Comparison of ENCODE assay signal across 1 cellular context in the genomic region with DNA sequence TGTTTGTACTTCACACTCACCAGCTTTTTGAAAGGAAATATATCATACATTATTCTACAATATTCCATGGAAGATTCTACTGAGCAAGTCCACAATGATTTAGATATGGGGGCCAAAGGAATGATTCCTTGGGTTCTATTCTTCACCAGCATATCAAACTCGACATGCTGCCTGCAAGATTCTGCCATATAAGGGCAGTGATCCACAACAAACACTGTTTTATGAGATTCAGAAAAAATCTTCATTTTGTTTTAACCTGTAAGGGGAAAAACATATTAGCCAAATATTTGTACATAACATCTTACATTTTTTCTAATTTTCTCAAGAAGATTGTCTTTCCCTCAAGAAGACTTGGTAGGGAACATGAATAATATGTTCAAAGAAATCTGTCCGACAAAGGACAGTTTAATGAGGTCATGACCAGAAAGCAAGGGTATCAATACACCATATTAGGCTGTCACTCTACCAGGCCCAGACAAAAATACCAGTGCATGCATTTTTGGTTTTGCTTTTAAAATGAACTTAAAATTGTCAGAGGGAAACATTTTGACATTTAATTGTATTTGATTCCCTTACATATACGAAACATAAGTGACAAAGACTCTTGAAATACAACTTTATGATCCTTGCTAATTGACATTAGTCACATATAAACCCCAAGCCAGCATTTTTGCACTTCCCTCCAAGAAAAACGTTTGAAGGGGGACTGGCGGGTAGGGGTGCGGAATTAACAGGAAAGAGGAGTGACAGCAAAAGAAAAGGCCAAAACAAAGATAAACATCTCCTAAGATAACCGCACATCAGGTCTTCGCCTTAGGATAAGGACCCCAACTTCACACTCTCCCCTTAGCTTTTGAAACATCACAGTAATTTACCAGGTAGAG.
TF ChIP-seq lines count a peak whose summit lies in the region.

No MANE protein-coding gene starts in this region.

TF ChIP-seq in A549, 52 proteins besides CTCF, POLR2A, EP300 and RAD21:
- no peak for TF ChIP-seq RARB (CRISPR knock-in tag; IDR thresholded peaks at IDR 0.05)
- no peak for TF ChIP-seq MAZ (IDR thresholded peaks at IDR 0.05; ENCODE audit: borderline replicate concordance, low read depth, low read length)
- TF ChIP-seq ESRRA (IDR thresholded peaks at IDR 0.05; ENCODE audit: borderline replicate concordance, low read length) = no peak
- TF ChIP-seq KDM5A (IDR thresholded peaks at IDR 0.05) = no peak
- no peak for TF ChIP-seq EHF (CRISPR knock-in tag; IDR thresholded peaks at IDR 0.05)
- TF ChIP-seq, protein P1, sequence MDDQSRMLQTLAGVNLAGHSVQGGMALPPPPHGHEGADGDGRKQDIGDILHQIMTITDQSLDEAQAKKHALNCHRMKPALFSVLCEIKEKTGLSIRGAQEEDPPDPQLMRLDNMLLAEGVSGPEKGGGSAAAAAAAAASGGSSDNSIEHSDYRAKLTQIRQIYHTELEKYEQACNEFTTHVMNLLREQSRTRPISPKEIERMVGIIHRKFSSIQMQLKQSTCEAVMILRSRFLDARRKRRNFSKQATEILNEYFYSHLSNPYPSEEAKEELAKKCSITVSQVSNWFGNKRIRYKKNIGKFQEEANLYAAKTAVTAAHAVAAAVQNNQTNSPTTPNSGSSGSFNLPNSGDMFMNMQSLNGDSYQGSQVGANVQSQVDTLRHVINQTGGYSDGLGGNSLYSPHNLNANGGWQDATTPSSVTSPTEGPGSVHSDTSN (IDR thresholded peaks at IDR 0.05) = no peak
- no peak for TF ChIP-seq TP53 (CRISPR knock-in tag; IDR thresholded peaks at IDR 0.05)
- no peak for TF ChIP-seq RNF2 (IDR thresholded peaks at IDR 0.05; ENCODE audit: borderline replicate concordance, low read depth)
- no peak for TF ChIP-seq TFCP2L1 (CRISPR knock-in tag; IDR thresholded peaks at IDR 0.05)
- TF ChIP-seq SREBF2 (IDR thresholded peaks at IDR 0.05) = no peak
- no peak for TF ChIP-seq FOSB (CRISPR knock-in tag; IDR thresholded peaks at IDR 0.05)
- TF ChIP-seq, protein P2, sequence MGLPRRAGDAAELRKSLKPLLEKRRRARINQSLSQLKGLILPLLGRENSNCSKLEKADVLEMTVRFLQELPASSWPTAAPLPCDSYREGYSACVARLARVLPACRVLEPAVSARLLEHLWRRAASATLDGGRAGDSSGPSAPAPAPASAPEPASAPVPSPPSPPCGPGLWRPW (IDR thresholded peaks at IDR 0.05) = no peak
- TF ChIP-seq EHMT2 (IDR thresholded peaks at IDR 0.05; ENCODE audit: low read depth) = no peak
- TF ChIP-seq, protein P3, sequence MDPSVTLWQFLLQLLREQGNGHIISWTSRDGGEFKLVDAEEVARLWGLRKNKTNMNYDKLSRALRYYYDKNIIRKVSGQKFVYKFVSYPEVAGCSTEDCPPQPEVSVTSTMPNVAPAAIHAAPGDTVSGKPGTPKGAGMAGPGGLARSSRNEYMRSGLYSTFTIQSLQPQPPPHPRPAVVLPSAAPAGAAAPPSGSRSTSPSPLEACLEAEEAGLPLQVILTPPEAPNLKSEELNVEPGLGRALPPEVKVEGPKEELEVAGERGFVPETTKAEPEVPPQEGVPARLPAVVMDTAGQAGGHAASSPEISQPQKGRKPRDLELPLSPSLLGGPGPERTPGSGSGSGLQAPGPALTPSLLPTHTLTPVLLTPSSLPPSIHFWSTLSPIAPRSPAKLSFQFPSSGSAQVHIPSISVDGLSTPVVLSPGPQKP (IDR thresholded peaks at IDR 0.05; ENCODE audit: low read depth, low read length) = no peak
- no peak for TF ChIP-seq FOSL2 (IDR thresholded peaks at IDR 0.05)
- no peak for TF ChIP-seq FOSL2 (CRISPR knock-in tag; IDR thresholded peaks at IDR 0.05)
- TF ChIP-seq, protein P4, sequence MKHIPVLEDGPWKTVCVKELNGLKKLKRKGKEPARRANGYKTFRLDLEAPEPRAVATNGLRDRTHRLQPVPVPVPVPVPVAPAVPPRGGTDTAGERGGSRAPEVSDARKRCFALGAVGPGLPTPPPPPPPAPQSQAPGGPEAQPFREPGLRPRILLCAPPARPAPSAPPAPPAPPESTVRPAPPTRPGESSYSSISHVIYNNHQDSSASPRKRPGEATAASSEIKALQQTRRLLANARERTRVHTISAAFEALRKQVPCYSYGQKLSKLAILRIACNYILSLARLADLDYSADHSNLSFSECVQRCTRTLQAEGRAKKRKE (CRISPR knock-in tag; IDR thresholded peaks at IDR 0.05; ENCODE audit: low read depth) = no peak
- no peak for TF ChIP-seq BHLHE40 (IDR thresholded peaks at IDR 0.05; ENCODE audit: low read depth, low read length)
- no peak for TF ChIP-seq HOXA7 (CRISPR knock-in tag; IDR thresholded peaks at IDR 0.05)
- no peak for TF ChIP-seq HOXB13 (CRISPR knock-in tag; IDR thresholded peaks at IDR 0.05; ENCODE audit: low read depth)
